ENCODE assay signal across 16 cellular contexts in the genomic region with DNA sequence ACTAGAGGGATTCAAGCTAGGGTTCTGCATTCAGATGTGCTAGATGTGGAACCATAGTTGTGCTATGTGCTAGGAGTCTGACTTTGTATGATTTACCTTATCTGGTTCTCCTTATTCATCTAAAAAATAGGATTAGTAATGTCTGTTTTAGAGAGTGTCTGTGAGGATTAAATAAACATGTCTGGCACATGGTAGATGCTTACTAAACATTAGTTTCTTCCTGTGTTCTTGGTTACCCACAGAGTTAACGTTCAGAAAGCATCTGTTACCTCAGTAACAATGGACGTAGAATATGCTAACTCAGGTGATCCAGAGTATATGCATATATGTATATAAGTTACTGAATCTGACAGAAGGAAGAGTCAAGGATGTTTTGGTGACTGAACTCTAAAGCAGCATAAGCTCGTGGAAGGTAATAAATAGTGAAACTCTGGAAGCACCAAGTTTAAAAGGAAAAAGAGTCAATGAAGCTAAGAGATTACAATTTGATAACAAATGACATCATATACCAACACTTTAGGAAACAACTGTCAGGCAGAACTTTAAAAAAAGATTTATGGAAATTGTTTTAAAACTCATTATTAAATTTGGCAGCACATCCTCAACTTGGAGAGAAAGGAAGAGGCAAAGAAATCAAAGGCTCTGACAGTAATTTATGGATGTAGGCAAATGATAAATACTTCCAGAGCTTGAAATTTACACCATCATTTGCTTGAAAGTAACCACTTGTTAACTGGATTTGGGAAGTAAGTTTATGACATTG.
DNase-seq lines count a peak whose midpoint lies in the region; ATAC-seq and TF ChIP-seq lines count a peak whose summit lies in the region.
"Had no signal": no experiment of that assay in that cellular context is flagged by ENCODE, and none has a peak within 500 bp of the region (broad histone marks: within the 10 kb centered on the region; RNA-seq: fewer than 3 reads in every experiment).

No MANE protein-coding gene starts in this region.

- H4K91ac ChIP-seq in IMR-90 (ENCODE audit: insufficient read depth, low read depth, low read length), result no peak overlapping the region

- H4K20me1 ChIP-seq in IMR-90 (ENCODE audit: insufficient read depth, low read length) (peaks cover 96% of the 10 kb centered on the region), neural progenitor cell (ENCODE audit: low read depth) (peaks cover 81% of the 10 kb centered on the region)

- H3K79me1 ChIP-seq in IMR-90 (ENCODE audit: low read depth in 1 of 2, low read length in 2 of 2), result peaks cover 51 to 98% of the 10 kb centered on the region in 2 experiments

- H3K4me3 Mint-ChIP-seq in activated CD4-positive, alpha-beta T cell treated with anti-CD3 and anti-CD28 coated beads, Interleukin-2, amount 10 ng/mL, durations not matched to agents 7 days and 5 days, result peak overlapping the region; percentile 14
- peak overlapping the region in 1 of 2 donors; percentile 44 for H3K4me3 Mint-ChIP-seq in effector memory CD8-positive, alpha-beta T cell
- H3K4me3 Mint-ChIP-seq in neural progenitor cell, result no peak overlapping the region

- H4K5ac ChIP-seq in IMR-90 (ENCODE audit: low read depth, low read length), result no peak overlapping the region

- H2AK5ac ChIP-seq in IMR-90 (ENCODE audit: low read depth, low read length), result no peak overlapping the region

- H3K4me1 ChIP-seq in IMR-90 (ENCODE audit: control insufficient read depth, insufficient read depth, low read length) (peaks cover 36% of the 10 kb centered on the region), neural progenitor cell (peaks cover 72% of the 10 kb centered on the region), gastroesophageal sphincter (peaks cover 0 to 86% (median 10%) of the 10 kb centered on the region in 3 donors)

- no peak overlapping the region for H2AK9ac ChIP-seq in IMR-90 (replicated peaks; ENCODE audit: low read depth, low read length, poor library complexity)

- no peak overlapping the region for H3K9ac ChIP-seq in IMR-90 (ENCODE audit: low read depth, low read length)
- no peak overlapping the region for H3K9ac ChIP-seq in neural progenitor cell

- H2BK15ac ChIP-seq in IMR-90 (ENCODE audit: low read depth, low read length), result no peak overlapping the region

- H3K27ac ChIP-seq in IMR-90 (ENCODE audit: insufficient read depth, low read length) (no peak overlapping the region), neural progenitor cell (no peak overlapping the region), gastroesophageal sphincter (no peak overlapping the region)
- H3K27ac ChIP-seq: A549, lower lobe of right lung had no signal

- no peak overlapping the region for H3K14ac ChIP-seq in IMR-90 (replicated peaks; ENCODE audit: low read depth, low read length)

- H4K8ac ChIP-seq in IMR-90 (ENCODE audit: low read depth in 2 of 2, low read length in 2 of 2), result no peak overlapping the region

- no CpG with 5 or more reads among the region's 3 CpGs for WGBS in IMR-90 (ENCODE audit: extremely low coverage in 2 of 2, insufficient read length in 1 of 2), 2 experiments
- 18 to 42% methylated on average over 3 of the region's 3 CpGs for WGBS in gastroesophageal sphincter (ENCODE audit: low coverage in 1 of 2), 2 donors

- H3K27me3 ChIP-seq in IMR-90 (ENCODE audit: control insufficient read depth, insufficient read depth, low read length), result no peaks in the 10 kb centered on the region
- no peaks in the 10 kb centered on the region for H3K27me3 ChIP-seq in neural progenitor cell
- no peaks in the 10 kb centered on the region for H3K27me3 ChIP-seq in gastroesophageal sphincter

- CTCF ChIA-PET in activated CD4-positive, alpha-beta T cell treated with anti-CD3 and anti-CD28 coated beads, Interleukin-2, amount 10 ng/mL, durations not matched to agents 7 days and 5 days (lab: Charles Lee), result interaction anchor here (0.6 kb wide), 1 partner anchor 82 kb away, joined by 3 read pairs; no protein-coding TSS in a partner anchor
- CTCF ChIA-PET in IMR-90 (lab: Yijun Ruan, JAX), result no interaction called here

- DNase-seq in activated CD4-positive, alpha-beta T cell treated with anti-CD3 and anti-CD28 coated beads, Interleukin-2, amount 10 ng/mL, durations not matched to agents 7 days and 5 days, result no peak
- no peak for DNase-seq in activated CD4-positive, alpha-beta T cell treated with anti-CD3 and anti-CD28 coated beads, Interleukin-2, amount 50 U/mL, for 1 hour
- peak; percentile 34 for DNase-seq in IMR-90
- DNase-seq in effector memory CD8-positive, alpha-beta T cell, result no peak
- no peak for DNase-seq in neural progenitor cell (ENCODE audit: low spot score)
- DNase-seq in AG08396 (ENCODE audit: low spot score), result no peak
- no peak for DNase-seq in cortex of kidney (lab: John Stamatoyannopoulos, UW)
- DNase-seq: lower lobe of right lung; MV-4-11; NCI-H2171; NK-92 treated with Interleukin-12 subunit alpha and Interleukin-12 subunit beta, amount 100 ng/mL, for 24 hours; SIG-M5; stimulated activated CD4-positive, alpha-beta T cell treated with anti-CD3 and anti-CD28 coated beads, Interleukin-4, amount 100 ng/mL, for 1 hour had no signal

- H3F3A ChIP-seq in neural progenitor cell (ENCODE audit: low read depth), result peaks cover 29% of the 10 kb centered on the region

- dilution Hi-C loops in IMR-90 (cut with HindIII; ENCODE audit: low sequenced_read_pairs, unreplicated experiment), result no loop called here

- no peaks in the 10 kb centered on the region for H3K27me3 Mint-ChIP-seq in activated CD4-positive, alpha-beta T cell treated with anti-CD3 and anti-CD28 coated beads, Interleukin-2, amount 10 ng/mL, durations not matched to agents 7 days and 5 days
- H3K27me3 Mint-ChIP-seq in effector memory CD8-positive, alpha-beta T cell, result no peaks in the 10 kb centered on the region
- H3K27me3 Mint-ChIP-seq in neural progenitor cell (ENCODE audit: insufficient read depth, low read depth), result peaks cover 2% of the 10 kb centered on the region

- BruUV-seq in IMR-90 (replicated peaks; lab: Mats Ljungman, UMichigan), result no TSS peak

- H3K27ac Mint-ChIP-seq in activated CD4-positive, alpha-beta T cell treated with anti-CD3 and anti-CD28 coated beads, Interleukin-2, amount 10 ng/mL, durations not matched to agents 7 days and 5 days, result peak overlapping the region; percentile 70
- peak overlapping the region; percentile 32 to 79 for H3K27ac Mint-ChIP-seq in effector memory CD8-positive, alpha-beta T cell
- H3K27ac Mint-ChIP-seq in neural progenitor cell, result no peak overlapping the region

- TF ChIP-seq POLR2A in IMR-90 (IDR thresholded peaks at IDR 0.05; ENCODE audit: low read depth, low read length) (no peak), gastroesophageal sphincter (IDR thresholded peaks at IDR 0.05) (no peak)

- POLR2A ChIA-PET in activated CD4-positive, alpha-beta T cell treated with anti-CD3 and anti-CD28 coated beads, Interleukin-2, amount 10 ng/mL, durations not matched to agents 7 days and 5 days (lab: Charles Lee), result no interaction called here
- POLR2A ChIA-PET in IMR-90 (lab: Charles Lee; ENCODE audit: unreplicated experiment), result interaction anchor here (0.6 kb wide), 1 partner anchor 45 kb away, joined by 3 read pairs; no protein-coding TSS in a partner anchor

- H3K23ac ChIP-seq in IMR-90 (ENCODE audit: low read depth, low read length), result 0 out of 2 replicates have a peak overlapping the region, but pooled peaks have one; percentile 36

- no peak for TF ChIP-seq CTCF in IMR-90 (conservative IDR thresholded peaks at IDR 0.05; ENCODE audit: low read depth, low read length)
- no peak for TF ChIP-seq CTCF in neural progenitor cell (IDR thresholded peaks at IDR 0.05)
- TF ChIP-seq CTCF in gastroesophageal sphincter (IDR thresholded peaks at IDR 0.05), result no peak

- no peaks in the 10 kb centered on the region for H3K9me3 ChIP-seq in IMR-90 (ENCODE audit: control insufficient read depth, insufficient read depth, low read length)
- H3K9me3 ChIP-seq in neural progenitor cell (ENCODE audit: low read depth), result no peaks in the 10 kb centered on the region
- H3K9me3 ChIP-seq in gastroesophageal sphincter, result no peaks in the 10 kb centered on the region
- H3K9me3 ChIP-seq: A549, lower lobe of right lung had no signal

- no peak for TF ChIP-seq RAD21 in IMR-90 (IDR thresholded peaks at IDR 0.05; ENCODE audit: low read length)

- H3K56ac ChIP-seq in IMR-90 (ENCODE audit: extremely low read depth, insufficient read depth, low read length), result no peak overlapping the region

- no peak for TF ChIP-seq EP300 in gastroesophageal sphincter (IDR thresholded peaks at IDR 0.05)

- H2AFZ ChIP-seq in IMR-90 (replicated peaks; ENCODE audit: low read length, poor library complexity) (no peak overlapping the region), neural progenitor cell (replicated peaks) (no peak overlapping the region)

- no peak overlapping the region for H2BK5ac ChIP-seq in IMR-90 (ENCODE audit: low read depth, low read length, poor library complexity, severe bottlenecking)

- no peaks in the 10 kb centered on the region for H3K4me1 Mint-ChIP-seq in activated CD4-positive, alpha-beta T cell treated with anti-CD3 and anti-CD28 coated beads, Interleukin-2, amount 10 ng/mL, durations not matched to agents 7 days and 5 days
- H3K4me1 Mint-ChIP-seq in effector memory CD8-positive, alpha-beta T cell (ENCODE audit: low read depth in 2 of 2), result peaks cover 41% of the 10 kb centered on the region in 2 donors
- peaks cover 32% of the 10 kb centered on the region for H3K4me1 Mint-ChIP-seq in neural progenitor cell

- ATAC-seq in IMR-90 (ENCODE audit: low read depth), result peak; percentile 6; the same call in 1 of the 2 replicates
- no peak for ATAC-seq in effector memory CD8-positive, alpha-beta T cell (replicated peaks)
- ATAC-seq in gastroesophageal sphincter, result no peak
- ATAC-seq: A549 had no signal

- intact Hi-C loops in IMR-90 (cut with micrococcal nuclease), result loop anchor here (2.0 to 5.0 kb wide), 3 partner anchors 20 to 126 kb away; a partner anchor contains a TSS

- H3K4me2 ChIP-seq in IMR-90 (ENCODE audit: low read depth, low read length) (peak overlapping the region; percentile 37; the same call in 1 of the 2 replicates), neural progenitor cell (peak overlapping the region; percentile 81)
- H3K4me2 ChIP-seq: A549 had no signal

- H3K36me3 ChIP-seq in IMR-90 (ENCODE audit: control insufficient read depth, insufficient read depth, low read length) (no peaks in the 10 kb centered on the region), neural progenitor cell (no peaks in the 10 kb centered on the region), gastroesophageal sphincter (no peaks in the 10 kb centered on the region)
- H3K36me3 ChIP-seq: lower lobe of right lung had no signal

- H3K79me2 ChIP-seq in neural progenitor cell (ENCODE audit: low read depth), result peaks cover 100% of the 10 kb centered on the region

- H3K36me3 Mint-ChIP-seq in activated CD4-positive, alpha-beta T cell treated with anti-CD3 and anti-CD28 coated beads, Interleukin-2, amount 10 ng/mL, durations not matched to agents 7 days and 5 days (ENCODE audit: low read depth), result peaks cover 3% of the 10 kb centered on the region
- H3K36me3 Mint-ChIP-seq in effector memory CD8-positive, alpha-beta T cell (ENCODE audit: insufficient read depth), result peaks cover 5% of the 10 kb centered on the region
- H3K36me3 Mint-ChIP-seq in neural progenitor cell, result no peaks in the 10 kb centered on the region
- H3K36me3 Mint-ChIP-seq: activated naive CD4-positive, alpha-beta T cell treated with anti-CD3 and anti-CD28 coated beads, Interleukin-2, amount 50 U/mL, for 72 hours had no signal

- H3K4me3 ChIP-seq in IMR-90 (ENCODE audit: insufficient read depth, low read depth, low read length), result no peak overlapping the region
- no peak overlapping the region for H3K4me3 ChIP-seq in neural progenitor cell
- H3K4me3 ChIP-seq in gastroesophageal sphincter, result no peak overlapping the region
- H3K4me3 ChIP-seq: A549, lower lobe of right lung had no signal

- H3K9me1 ChIP-seq in IMR-90 (ENCODE audit: insufficient read depth, low read length), result peaks cover 48% of the 10 kb centered on the region

- H3K18ac ChIP-seq in IMR-90 (ENCODE audit: low read depth, low read length), result no peak overlapping the region; the same call in 1 of the 2 replicates

- H2BK120ac ChIP-seq in IMR-90 (ENCODE audit: low read depth, low read length), result no peak overlapping the region

- no peak overlapping the region for H2BK20ac ChIP-seq in IMR-90 (ENCODE audit: low read depth, low read length)

- H3K9me3 Mint-ChIP-seq in activated CD4-positive, alpha-beta T cell treated with anti-CD3 and anti-CD28 coated beads, Interleukin-2, amount 10 ng/mL, durations not matched to agents 7 days and 5 days, result peaks cover 3% of the 10 kb centered on the region
- no peaks in the 10 kb centered on the region for H3K9me3 Mint-ChIP-seq in effector memory CD8-positive, alpha-beta T cell
- no peaks in the 10 kb centered on the region for H3K9me3 Mint-ChIP-seq in neural progenitor cell
- H3K9me3 Mint-ChIP-seq: activated naive CD4-positive, alpha-beta T cell treated with anti-CD3 and anti-CD28 coated beads, Interleukin-2, amount 50 U/mL, for 72 hours had no signal

- no peak overlapping the region for H3K4ac ChIP-seq in IMR-90 (ENCODE audit: low read depth, low read length)

- in situ Hi-C loops in IMR-90 (cut with MboI; ENCODE audit: low sequenced_read_pairs), result no loop called here
